ENCODE assay signal across 1 cellular context in the genomic region with DNA sequence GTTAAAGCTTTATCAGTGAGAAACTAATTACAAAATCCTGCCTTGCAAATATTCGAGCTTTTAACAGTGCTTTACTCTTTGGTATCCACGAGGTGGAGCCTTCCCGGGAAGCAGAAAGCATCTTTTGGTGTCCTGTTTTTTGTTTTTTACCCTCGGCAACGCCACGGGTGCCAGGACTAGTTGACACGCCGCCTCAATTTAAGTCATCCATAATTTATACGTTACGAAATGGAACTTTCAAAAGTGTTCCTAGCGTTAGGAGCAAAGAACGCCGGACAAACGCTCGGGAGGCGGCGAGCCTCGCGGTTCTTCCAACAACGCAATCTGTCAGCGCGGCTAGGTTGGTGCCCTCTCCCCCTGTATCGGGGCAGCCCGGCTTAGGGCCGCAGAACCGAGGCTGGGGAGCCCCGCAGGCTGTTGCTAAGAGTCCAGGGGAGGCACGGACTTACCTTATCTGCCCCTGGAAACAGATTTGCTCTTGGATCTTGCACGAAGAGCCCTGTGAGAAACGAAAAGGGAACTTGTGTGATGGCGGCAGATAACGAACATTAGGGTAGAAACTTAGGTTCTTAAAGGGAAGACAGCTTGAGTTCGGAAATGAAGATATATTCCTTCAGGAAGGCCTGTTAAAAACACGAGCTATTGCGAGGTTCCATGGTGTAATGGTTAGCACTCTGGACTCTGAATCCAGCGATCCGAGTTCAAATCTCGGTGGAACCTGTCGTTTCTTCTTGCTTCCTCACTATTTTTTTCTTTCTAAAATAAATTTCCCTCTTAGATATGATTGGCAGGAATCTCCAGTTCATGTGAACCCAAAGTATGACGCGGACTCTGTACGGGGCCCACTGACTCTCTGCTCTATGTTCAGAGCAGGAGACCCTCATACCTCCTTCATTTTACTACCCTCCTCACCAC.
TF ChIP-seq lines count a peak whose summit lies in the region.

No MANE protein-coding gene starts in this region.

TF ChIP-seq in K562, 482 proteins besides CTCF, POLR2A, EP300 and RAD21 (continued from another document and continues in another):
- TF ChIP-seq, protein P1, sequence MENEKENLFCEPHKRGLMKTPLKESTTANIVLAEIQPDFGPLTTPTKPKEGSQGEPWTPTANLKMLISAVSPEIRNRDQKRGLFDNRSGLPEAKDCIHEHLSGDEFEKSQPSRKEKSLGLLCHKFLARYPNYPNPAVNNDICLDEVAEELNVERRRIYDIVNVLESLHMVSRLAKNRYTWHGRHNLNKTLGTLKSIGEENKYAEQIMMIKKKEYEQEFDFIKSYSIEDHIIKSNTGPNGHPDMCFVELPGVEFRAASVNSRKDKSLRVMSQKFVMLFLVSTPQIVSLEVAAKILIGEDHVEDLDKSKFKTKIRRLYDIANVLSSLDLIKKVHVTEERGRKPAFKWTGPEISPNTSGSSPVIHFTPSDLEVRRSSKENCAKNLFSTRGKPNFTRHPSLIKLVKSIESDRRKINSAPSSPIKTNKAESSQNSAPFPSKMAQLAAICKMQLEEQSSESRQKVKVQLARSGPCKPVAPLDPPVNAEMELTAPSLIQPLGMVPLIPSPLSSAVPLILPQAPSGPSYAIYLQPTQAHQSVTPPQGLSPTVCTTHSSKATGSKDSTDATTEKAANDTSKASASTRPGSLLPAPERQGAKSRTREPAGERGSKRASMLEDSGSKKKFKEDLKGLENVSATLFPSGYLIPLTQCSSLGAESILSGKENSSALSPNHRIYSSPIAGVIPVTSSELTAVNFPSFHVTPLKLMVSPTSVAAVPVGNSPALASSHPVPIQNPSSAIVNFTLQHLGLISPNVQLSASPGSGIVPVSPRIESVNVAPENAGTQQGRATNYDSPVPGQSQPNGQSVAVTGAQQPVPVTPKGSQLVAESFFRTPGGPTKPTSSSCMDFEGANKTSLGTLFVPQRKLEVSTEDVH (IDR thresholded peaks at IDR 0.05; ENCODE audit: low read depth, partially characterized antibody): peak; percentile 78
- no peak for TF ChIP-seq PHTF2 (CRISPR knock-in tag; IDR thresholded peaks at IDR 0.05)
- no peak for TF ChIP-seq ZNF449 (CRISPR knock-in tag; IDR thresholded peaks at IDR 0.05)
- TF ChIP-seq MYNN (IDR thresholded peaks at IDR 0.05): no peak
- no peak for TF ChIP-seq MYNN (CRISPR knock-in tag; IDR thresholded peaks at IDR 0.05)
- TF ChIP-seq EP400 (IDR thresholded peaks at IDR 0.05): peak; percentile 78
- TF ChIP-seq, protein P2, sequence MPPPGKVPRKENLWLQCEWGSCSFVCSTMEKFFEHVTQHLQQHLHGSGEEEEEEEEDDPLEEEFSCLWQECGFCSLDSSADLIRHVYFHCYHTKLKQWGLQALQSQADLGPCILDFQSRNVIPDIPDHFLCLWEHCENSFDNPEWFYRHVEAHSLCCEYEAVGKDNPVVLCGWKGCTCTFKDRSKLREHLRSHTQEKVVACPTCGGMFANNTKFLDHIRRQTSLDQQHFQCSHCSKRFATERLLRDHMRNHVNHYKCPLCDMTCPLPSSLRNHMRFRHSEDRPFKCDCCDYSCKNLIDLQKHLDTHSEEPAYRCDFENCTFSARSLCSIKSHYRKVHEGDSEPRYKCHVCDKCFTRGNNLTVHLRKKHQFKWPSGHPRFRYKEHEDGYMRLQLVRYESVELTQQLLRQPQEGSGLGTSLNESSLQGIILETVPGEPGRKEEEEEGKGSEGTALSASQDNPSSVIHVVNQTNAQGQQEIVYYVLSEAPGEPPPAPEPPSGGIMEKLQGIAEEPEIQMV (tag; conservative IDR thresholded peaks at IDR 0.05; ENCODE audit: low read depth): no peak
- TF ChIP-seq ZNF589 (CRISPR knock-in tag; IDR thresholded peaks at IDR 0.05; ENCODE audit: low read depth): no peak
- TF ChIP-seq, protein P3, sequence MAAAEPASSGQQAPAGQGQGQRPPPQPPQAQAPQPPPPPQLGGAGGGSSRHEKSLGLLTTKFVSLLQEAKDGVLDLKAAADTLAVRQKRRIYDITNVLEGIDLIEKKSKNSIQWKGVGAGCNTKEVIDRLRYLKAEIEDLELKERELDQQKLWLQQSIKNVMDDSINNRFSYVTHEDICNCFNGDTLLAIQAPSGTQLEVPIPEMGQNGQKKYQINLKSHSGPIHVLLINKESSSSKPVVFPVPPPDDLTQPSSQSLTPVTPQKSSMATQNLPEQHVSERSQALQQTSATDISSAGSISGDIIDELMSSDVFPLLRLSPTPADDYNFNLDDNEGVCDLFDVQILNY (CRISPR knock-in tag; IDR thresholded peaks at IDR 0.05): peak; percentile 75; the same call in 1 of the 2 replicates
- TF ChIP-seq HNRNPUL1 (IDR thresholded peaks at IDR 0.05; ENCODE audit: low read length): no peak
- TF ChIP-seq SREBF1 (IDR thresholded peaks at IDR 0.05; ENCODE audit: borderline replicate concordance, low read depth, low read length): no peak
- no peak for TF ChIP-seq RBM34 (IDR thresholded peaks at IDR 0.05; ENCODE audit: borderline replicate concordance, insufficient read depth, low read length)
- TF ChIP-seq NR2C2 (CRISPR knock-in tag; IDR thresholded peaks at IDR 0.05): peak; percentile 67; the same call in 1 of the 2 replicates
- peak; percentile 37 for TF ChIP-seq NR2C2 (tag; IDR thresholded peaks at IDR 0.05)
- TF ChIP-seq RBM17 (IDR thresholded peaks at IDR 0.05; ENCODE audit: borderline replicate concordance, low read depth, low read length): no peak
- TF ChIP-seq, protein P4, sequence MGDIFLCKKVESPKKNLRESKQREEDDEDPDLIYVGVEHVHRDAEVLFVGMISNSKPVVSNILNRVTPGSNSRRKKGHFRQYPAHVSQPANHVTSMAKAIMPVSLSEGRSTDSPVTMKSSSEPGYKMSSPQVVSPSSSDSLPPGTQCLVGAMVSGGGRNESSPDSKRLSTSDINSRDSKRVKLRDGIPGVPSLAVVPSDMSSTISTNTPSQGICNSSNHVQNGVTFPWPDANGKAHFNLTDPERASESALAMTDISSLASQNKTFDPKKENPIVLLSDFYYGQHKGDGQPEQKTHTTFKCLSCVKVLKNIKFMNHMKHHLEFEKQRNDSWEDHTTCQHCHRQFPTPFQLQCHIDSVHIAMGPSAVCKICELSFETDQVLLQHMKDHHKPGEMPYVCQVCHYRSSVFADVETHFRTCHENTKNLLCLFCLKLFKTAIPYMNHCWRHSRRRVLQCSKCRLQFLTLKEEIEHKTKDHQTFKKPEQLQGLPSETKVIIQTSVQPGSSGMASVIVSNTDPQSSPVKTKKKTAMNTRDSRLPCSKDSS (IDR thresholded peaks at IDR 0.05; ENCODE audit: low read depth, partially characterized antibody): no peak
- peak; percentile 79 for TF ChIP-seq CEBPB (tag; IDR thresholded peaks at IDR 0.05)
- peak; percentile 44 to 45 for TF ChIP-seq E2F6 (IDR thresholded peaks at IDR 0.05; ENCODE audit: borderline replicate concordance in 1 of 2, extremely low read depth in 1 of 2, insufficient read depth in 1 of 2, insufficient read length in 1 of 2, low read depth in 1 of 2, low read length in 1 of 2, poor library complexity in 1 of 2, severe bottlenecking in 1 of 2)
- TF ChIP-seq ZFX (CRISPR knock-in tag; IDR thresholded peaks at IDR 0.05): peak; percentile 71
- peak; percentile 83 for TF ChIP-seq ZBTB8A (IDR thresholded peaks at IDR 0.05; ENCODE audit: partially characterized antibody)
- TF ChIP-seq, protein P5, sequence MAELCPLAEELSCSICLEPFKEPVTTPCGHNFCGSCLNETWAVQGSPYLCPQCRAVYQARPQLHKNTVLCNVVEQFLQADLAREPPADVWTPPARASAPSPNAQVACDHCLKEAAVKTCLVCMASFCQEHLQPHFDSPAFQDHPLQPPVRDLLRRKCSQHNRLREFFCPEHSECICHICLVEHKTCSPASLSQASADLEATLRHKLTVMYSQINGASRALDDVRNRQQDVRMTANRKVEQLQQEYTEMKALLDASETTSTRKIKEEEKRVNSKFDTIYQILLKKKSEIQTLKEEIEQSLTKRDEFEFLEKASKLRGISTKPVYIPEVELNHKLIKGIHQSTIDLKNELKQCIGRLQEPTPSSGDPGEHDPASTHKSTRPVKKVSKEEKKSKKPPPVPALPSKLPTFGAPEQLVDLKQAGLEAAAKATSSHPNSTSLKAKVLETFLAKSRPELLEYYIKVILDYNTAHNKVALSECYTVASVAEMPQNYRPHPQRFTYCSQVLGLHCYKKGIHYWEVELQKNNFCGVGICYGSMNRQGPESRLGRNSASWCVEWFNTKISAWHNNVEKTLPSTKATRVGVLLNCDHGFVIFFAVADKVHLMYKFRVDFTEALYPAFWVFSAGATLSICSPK (IDR thresholded peaks at IDR 0.05; ENCODE audit: borderline replicate concordance): no peak
- TF ChIP-seq SLC30A9 (CRISPR knock-in tag; IDR thresholded peaks at IDR 0.05): no peak
- TF ChIP-seq NR1H2 (CRISPR knock-in tag; IDR thresholded peaks at IDR 0.05): no peak
- peak; percentile 64 for TF ChIP-seq DPF2 (IDR thresholded peaks at IDR 0.05)
- TF ChIP-seq SIN3B (IDR thresholded peaks at IDR 0.05; ENCODE audit: low read depth): no peak; the same call in 1 of the 2 replicates
- peak; percentile 18; the same call in 1 of the 2 replicates for TF ChIP-seq HCFC1 (IDR thresholded peaks at IDR 0.05; ENCODE audit: low read depth, low read length)
- peak; percentile 32 for TF ChIP-seq ETV1 (tag; conservative IDR thresholded peaks at IDR 0.05; ENCODE audit: low read depth)
- no peak for TF ChIP-seq RBM22 (IDR thresholded peaks at IDR 0.05; ENCODE audit: low read depth, low read length, poor library complexity, severe bottlenecking)
- TF ChIP-seq GATAD2B (IDR thresholded peaks at IDR 0.05; ENCODE audit: borderline replicate concordance): 0 out of 2 replicates have a peak, but pooled peaks have one; percentile 17
- peak; percentile 99 for TF ChIP-seq TBP (optimal IDR thresholded peaks at IDR 0.05; ENCODE audit: low read depth, low read length)
- peak; percentile 1 for TF ChIP-seq FOS (IDR thresholded peaks at IDR 0.05; ENCODE audit: extremely low read depth, insufficient read length)
- no peak for TF ChIP-seq ZNF551 (CRISPR knock-in tag; IDR thresholded peaks at IDR 0.05)
- no peak for TF ChIP-seq TCFL5 (CRISPR knock-in tag; conservative IDR thresholded peaks at IDR 0.05)
- TF ChIP-seq SETDB1 (IDR thresholded peaks at IDR 0.05; ENCODE audit: low read length): no peak
- TF ChIP-seq SRSF1 (IDR thresholded peaks at IDR 0.05; ENCODE audit: low read depth, low read length): no peak
- no peak for TF ChIP-seq ZNF408 (CRISPR knock-in tag; IDR thresholded peaks at IDR 0.05; ENCODE audit: low read depth)
- TF ChIP-seq ZEB2 (IDR thresholded peaks at IDR 0.05): peak; percentile 7; the same call in 1 of the 2 replicates
- TF ChIP-seq SMAD2 (IDR thresholded peaks at IDR 0.05; ENCODE audit: low read depth, low read length): no peak
- TF ChIP-seq, protein P6, sequence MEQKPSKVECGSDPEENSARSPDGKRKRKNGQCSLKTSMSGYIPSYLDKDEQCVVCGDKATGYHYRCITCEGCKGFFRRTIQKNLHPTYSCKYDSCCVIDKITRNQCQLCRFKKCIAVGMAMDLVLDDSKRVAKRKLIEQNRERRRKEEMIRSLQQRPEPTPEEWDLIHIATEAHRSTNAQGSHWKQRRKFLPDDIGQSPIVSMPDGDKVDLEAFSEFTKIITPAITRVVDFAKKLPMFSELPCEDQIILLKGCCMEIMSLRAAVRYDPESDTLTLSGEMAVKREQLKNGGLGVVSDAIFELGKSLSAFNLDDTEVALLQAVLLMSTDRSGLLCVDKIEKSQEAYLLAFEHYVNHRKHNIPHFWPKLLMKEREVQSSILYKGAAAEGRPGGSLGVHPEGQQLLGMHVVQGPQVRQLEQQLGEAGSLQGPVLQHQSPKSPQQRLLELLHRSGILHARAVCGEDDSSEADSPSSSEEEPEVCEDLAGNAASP (IDR thresholded peaks at IDR 0.05): no peak
- TF ChIP-seq ZNF561 (CRISPR knock-in tag; conservative IDR thresholded peaks at IDR 0.05): no peak
- no peak for TF ChIP-seq FOXA1 (IDR thresholded peaks at IDR 0.05; ENCODE audit: borderline replicate concordance)
- TF ChIP-seq ZNF75A (CRISPR knock-in tag; IDR thresholded peaks at IDR 0.05): no peak
- TF ChIP-seq KDM4B (IDR thresholded peaks at IDR 0.05; ENCODE audit: borderline replicate concordance in 2 of 2, low read depth in 1 of 2): no peak
- TF ChIP-seq MCM3 (IDR thresholded peaks at IDR 0.05): no peak
- no peak for TF ChIP-seq RBM14 (IDR thresholded peaks at IDR 0.05; ENCODE audit: borderline replicate concordance, insufficient read depth, low read depth, low read length)
- TF ChIP-seq RNF2 (IDR thresholded peaks at IDR 0.05): peak; percentile 89
- peak in 1 of 2 experiments; percentile 71; a peak in 2 of 4 replicates for TF ChIP-seq TRIM24 (IDR thresholded peaks at IDR 0.05)
- TF ChIP-seq NFXL1 (CRISPR knock-in tag; IDR thresholded peaks at IDR 0.05): no peak
- TF ChIP-seq TFAP4 (CRISPR knock-in tag; IDR thresholded peaks at IDR 0.05; ENCODE audit: borderline replicate concordance): peak; percentile 82
- TF ChIP-seq NKRF (IDR thresholded peaks at IDR 0.05; ENCODE audit: borderline replicate concordance): peak; percentile 43; the same call in 1 of the 2 replicates
